Comparison of ENCODE assay signal across 33 cellular contexts in the genomic region with DNA sequence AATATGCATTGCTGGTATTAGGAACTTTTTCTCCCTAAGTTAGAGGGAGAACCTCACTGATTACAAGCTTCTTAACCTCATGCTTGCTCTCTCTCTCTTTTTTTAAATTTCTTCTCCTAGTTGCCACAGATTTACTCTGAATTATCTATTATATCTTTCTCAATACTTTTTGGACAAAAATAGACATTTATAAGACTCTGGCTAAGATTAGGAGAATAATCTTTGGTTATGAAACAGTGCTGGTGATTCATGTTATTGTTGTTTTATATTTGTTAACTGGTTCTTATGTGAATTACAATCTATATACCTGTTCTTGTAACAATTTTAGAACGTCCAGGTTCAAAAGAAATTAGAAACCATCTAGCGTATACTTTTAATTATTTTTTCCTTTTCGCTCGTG.
"Had no signal": no experiment of that assay in that cellular context is flagged by ENCODE, and none has a peak within 500 bp of the region (broad histone marks: within the 10 kb centered on the region; RNA-seq: fewer than 3 reads in every experiment).

No MANE protein-coding gene starts in this region.

- H3K27me3 ChIP-seq: breast epithelium, heart left ventricle, ovary, sigmoid colon, vagina had no signal

- DNase-seq: activated CD4-positive, alpha-beta memory T cell treated with anti-CD3 and anti-CD28 coated beads, Interleukin-2, amount 10 ng/mL, durations not matched to agents 7 days and 5 days; activated CD4-positive, alpha-beta T cell treated with anti-CD3 and anti-CD28 coated beads, Interleukin-2, amount 10 ng/mL, durations not matched to agents 24 days and 14 days; activated CD4-positive, CD25-positive, alpha-beta regulatory T cell treated with anti-CD3 and anti-CD28 coated beads, Interleukin-2, amount 50 U/mL, for 72 hours; activated gamma-delta T cell treated with Interleukin-2 at 50 U/mL for 16 hours; activated naive CD4-positive, alpha-beta T cell treated with anti-CD3 and anti-CD28 coated beads, Interleukin-2, amount 50 U/mL, for 16 hours; activated T-cell treated with anti-CD3 and anti-CD28 coated beads, Interleukin-2, amount 50 U/mL, for 4 hours; central memory CD4-positive, alpha-beta T cell; heart left ventricle; hypothalamus; immature natural killer cell; kidney glomerular epithelial cell; mucosa of descending colon; ovary; retina; sigmoid colon; stimulated activated CD4-positive, alpha-beta T cell treated with anti-CD3 and anti-CD28 coated beads, Interleukin-1b, Interleukin-23, amount 100 ng/mL, for 48 hours; stimulated activated CD4-positive, alpha-beta T cell treated with anti-CD3 and anti-CD28 coated beads, Interleukin-4, amount 100 ng/mL, for 4 hours; stimulated activated CD8-positive, alpha-beta memory T cell treated with anti-CD3 and anti-CD28 coated beads, Interleukin-4, amount 100 ng/mL, for 48 hours; stimulated activated naive CD8-positive, alpha-beta T cell treated with anti-CD3 and anti-CD28 coated beads, Interleukin-15, amount 100 ng/mL, for 72 hours; substantia nigra; T-helper 17 cell; T1000 had no signal

- H3K27ac ChIP-seq: heart left ventricle, ovary, prostate gland, sigmoid colon, vagina had no signal

- H3K36me3 ChIP-seq: breast epithelium, heart left ventricle, ovary, prostate gland, sigmoid colon, vagina had no signal

- H3K4me3 ChIP-seq: breast epithelium, heart left ventricle, lung, mucosa of descending colon, ovary, prostate gland, sigmoid colon, smooth muscle cell, vagina had no signal

- H3K27ac Mint-ChIP-seq: activated CD4-positive, alpha-beta memory T cell treated with anti-CD3 and anti-CD28 coated beads, Interleukin-2, amount 10 ng/mL, durations not matched to agents 7 days and 5 days; activated CD4-positive, alpha-beta T cell treated with anti-CD3 and anti-CD28 coated beads, Interleukin-2, amount 10 ng/mL, durations not matched to agents 24 days and 14 days; activated T-helper 17 cell treated with anti-CD3 and anti-CD28 coated beads, Interleukin-2, amount 50 U/mL, for 72 hours; immature natural killer cell; natural killer cell treated with Interleukin-12 subunit alpha and Interleukin-12 subunit beta and Interleukin-15 and Interleukin-18, amount 100 ng/mL, for 72 hours; stimulated activated memory B cell treated with anti-CD40 and anti-IgM and Interleukin-4, amounts not matched to agents 10 μg/mL and 1 μg/mL and 100 μg/mL, for 72 hours; stimulated activated naive CD8-positive, alpha-beta T cell treated with anti-CD3 and anti-CD28 coated beads, Interleukin-15, amount 100 ng/mL, for 72 hours; T-helper 17 cell; type B pancreatic cell had no signal

- H3K36me3 Mint-ChIP-seq: immature natural killer cell; natural killer cell treated with Interleukin-12 subunit alpha and Interleukin-12 subunit beta and Interleukin-15 and Interleukin-18, amount 100 ng/mL, for 72 hours; stimulated activated memory B cell treated with anti-CD40 and anti-IgM and Interleukin-4, amounts not matched to agents 10 μg/mL and 1 μg/mL and 100 μg/mL, for 72 hours; type B pancreatic cell had no signal

- H3K4me1 Mint-ChIP-seq: activated CD4-positive, alpha-beta memory T cell treated with anti-CD3 and anti-CD28 coated beads, Interleukin-2, amount 10 ng/mL, durations not matched to agents 7 days and 5 days; activated T-helper 17 cell treated with anti-CD3 and anti-CD28 coated beads, Interleukin-2, amount 50 U/mL, for 72 hours; immature natural killer cell; stimulated activated memory B cell treated with anti-CD40 and anti-IgM and Interleukin-4, amounts not matched to agents 10 μg/mL and 1 μg/mL and 100 μg/mL, for 72 hours; stimulated activated naive CD8-positive, alpha-beta T cell treated with anti-CD3 and anti-CD28 coated beads, Interleukin-15, amount 100 ng/mL, for 72 hours had no signal

- H3K9me3 Mint-ChIP-seq: activated CD4-positive, alpha-beta memory T cell treated with anti-CD3 and anti-CD28 coated beads, Interleukin-2, amount 10 ng/mL, durations not matched to agents 7 days and 5 days; activated CD4-positive, alpha-beta T cell treated with anti-CD3 and anti-CD28 coated beads, Interleukin-2, amount 10 ng/mL, durations not matched to agents 24 days and 14 days; activated T-cell treated with anti-CD3 and anti-CD28 coated beads, Interleukin-2, amount 50 U/mL, for 4 hours; activated T-helper 17 cell treated with anti-CD3 and anti-CD28 coated beads, Interleukin-2, amount 50 U/mL, for 72 hours; stimulated activated memory B cell treated with anti-CD40 and anti-IgM and Interleukin-4, amounts not matched to agents 10 μg/mL and 1 μg/mL and 100 μg/mL, for 72 hours; stimulated activated naive CD8-positive, alpha-beta T cell treated with anti-CD3 and anti-CD28 coated beads, Interleukin-15, amount 100 ng/mL, for 72 hours; type B pancreatic cell had no signal

- H3K27me3 Mint-ChIP-seq: activated CD4-positive, alpha-beta memory T cell treated with anti-CD3 and anti-CD28 coated beads, Interleukin-2, amount 10 ng/mL, durations not matched to agents 7 days and 5 days had no signal

- H3K4me1 ChIP-seq: breast epithelium, prostate gland had no signal

- H3K4me2 ChIP-seq: smooth muscle cell had no signal

- H3K9me3 ChIP-seq: breast epithelium, heart left ventricle, mucosa of descending colon, ovary, prostate gland, sigmoid colon, vagina had no signal

- ATAC-seq: activated T-cell treated with anti-CD3 and anti-CD28 coated beads, Interleukin-2, amount 50 U/mL, for 4 hours; activated T-helper 17 cell treated with anti-CD3 and anti-CD28 coated beads, Interleukin-2, amount 50 U/mL, for 72 hours; esophagus mucosa; heart left ventricle; left lobe of liver; mucosa of descending colon; natural killer cell treated with Interleukin-12 subunit alpha and Interleukin-12 subunit beta and Interleukin-15 and Interleukin-18, amount 100 ng/mL, for 72 hours; stimulated activated memory B cell treated with anti-CD40 and anti-IgM and Interleukin-4, amounts not matched to agents 10 μg/mL and 1 μg/mL and 100 μg/mL, for 72 hours; stimulated activated naive CD8-positive, alpha-beta T cell treated with anti-CD3 and anti-CD28 coated beads, Interleukin-15, amount 100 ng/mL, for 72 hours; T-helper 17 cell had no signal

- H3K4me3 Mint-ChIP-seq: activated CD4-positive, alpha-beta memory T cell treated with anti-CD3 and anti-CD28 coated beads, Interleukin-2, amount 10 ng/mL, durations not matched to agents 7 days and 5 days; activated CD4-positive, alpha-beta T cell treated with anti-CD3 and anti-CD28 coated beads, Interleukin-2, amount 10 ng/mL, durations not matched to agents 24 days and 14 days; activated T-cell treated with anti-CD3 and anti-CD28 coated beads, Interleukin-2, amount 50 U/mL, for 4 hours; activated T-helper 17 cell treated with anti-CD3 and anti-CD28 coated beads, Interleukin-2, amount 50 U/mL, for 72 hours; immature natural killer cell; natural killer cell treated with Interleukin-12 subunit alpha and Interleukin-12 subunit beta and Interleukin-15 and Interleukin-18, amount 100 ng/mL, for 72 hours; stimulated activated memory B cell treated with anti-CD40 and anti-IgM and Interleukin-4, amounts not matched to agents 10 μg/mL and 1 μg/mL and 100 μg/mL, for 72 hours; stimulated activated naive CD8-positive, alpha-beta T cell treated with anti-CD3 and anti-CD28 coated beads, Interleukin-15, amount 100 ng/mL, for 72 hours; T-helper 17 cell; type B pancreatic cell had no signal
